ENCODE assay signal across 18 cellular contexts in genomic region chr10:96488161-96488935, GRCh38. TPM values are rescaled to one million over a fixed set of nuclear protein-coding genes. Genes with fewer than 3 reads are reported as not detected.
"Had no signal": no experiment of that assay in that cellular context is flagged by ENCODE, and none has a peak within 500 bp of the region (broad histone marks: within the 10 kb centered on the region; RNA-seq: fewer than 3 reads in every experiment).

No MANE protein-coding gene starts in this region.

- H3K27ac ChIP-seq: gastroesophageal sphincter, hepatocyte, left lung, suprapubic skin, upper lobe of left lung had no signal

- H3K4me3 ChIP-seq: gastroesophageal sphincter, hepatocyte, left lung, mucosa of descending colon, suprapubic skin, upper lobe of left lung had no signal

- H3K4me2 ChIP-seq: hepatocyte had no signal

- H3K79me2 ChIP-seq: hepatocyte had no signal

- H3K9me3 ChIP-seq: left lung, mucosa of descending colon, suprapubic skin, upper lobe of left lung had no signal

- H3K36me3 ChIP-seq: gastroesophageal sphincter, left lung, suprapubic skin, upper lobe of left lung had no signal

- H2AFZ ChIP-seq: hepatocyte had no signal

- ATAC-seq: activated CD8-positive, alpha-beta T cell treated with anti-CD3 and anti-CD28 coated beads, Interleukin-2, amount 10 ng/mL, durations not matched to agents 7 days and 5 days; gastroesophageal sphincter; left lung; mucosa of descending colon; naive thymus-derived CD4-positive, alpha-beta T cell; stimulated activated naive CD8-positive, alpha-beta T cell treated with anti-CD3 and anti-CD28 coated beads, Interleukin-15, Interleukin-2, amounts not matched to agents 100 U/mL and 50 U/mL, for 24 hours had no signal

- H3K27me3 ChIP-seq: upper lobe of left lung had no signal

- H3K4me1 ChIP-seq: gastroesophageal sphincter, left lung, suprapubic skin, upper lobe of left lung had no signal

- DNase-seq: activated B cell treated with CpG ODN at 0.5 μM for 24 hours; activated CD4-positive, alpha-beta T cell treated with anti-CD3 and anti-CD28 coated beads for 48 hours; activated CD8-positive, alpha-beta memory T cell treated with anti-CD3 and anti-CD28 coated beads, Interleukin-2, amount 50 U/mL, for 4 hours; activated CD8-positive, alpha-beta T cell treated with anti-CD3 and anti-CD28 coated beads, Interleukin-2, amount 10 ng/mL, durations not matched to agents 7 days and 5 days; activated naive CD4-positive, alpha-beta T cell; activated naive CD8-positive, alpha-beta T cell treated with anti-CD3 and anti-CD28 coated beads, Interleukin-2, amount 10 ng/mL, durations not matched to agents 7 days and 5 days; erythroblast; left lung; mammary epithelial cell; mucosa of descending colon; naive thymus-derived CD4-positive, alpha-beta T cell; retina; stimulated activated CD4-positive, alpha-beta T cell treated with anti-CD3 and anti-CD28 coated beads, Interleukin-4, amount 100 ng/mL, for 1 hour; stimulated activated naive CD8-positive, alpha-beta T cell treated with anti-CD3 and anti-CD28 coated beads, Interleukin-15, Interleukin-2, amounts not matched to agents 100 U/mL and 50 U/mL, for 24 hours had no signal

RNA-seq across cellular contexts. Expression of gene TLL2, which starts 25.4 kb away (rescaled TPM):
- total RNA-seq: activated naive CD8-positive, alpha-beta T cell treated with anti-CD3 and anti-CD28 coated beads, Interleukin-2, amount 10 ng/mL, durations not matched to agents 7 days and 5 days had no signal
